In genomic region chrX:316351-317325, GRCh38 we compare ENCODE assay signal across 11 cellular contexts. TPM values are rescaled to one million over a fixed set of nuclear protein-coding genes. Genes with fewer than 3 reads are reported as not detected.
A peak's percentile ranks its signal among the peaks of the same experiment; 100 is the strongest.
DNase-seq lines count a peak whose midpoint lies in the region; ATAC-seq, FAIRE-seq and TF ChIP-seq lines count a peak whose summit lies in the region.
"Had no signal": no experiment of that assay in that cellular context is flagged by ENCODE, and none has a peak within 500 bp of the region (broad histone marks: within the 10 kb centered on the region; RNA-seq: fewer than 3 reads in every experiment).

No MANE protein-coding gene starts in this region.

- TF ChIP-seq CTCF in Loucy (conservative IDR thresholded peaks at IDR 0.05; ENCODE audit: low read length) (no peak), H1 (IDR thresholded peaks at IDR 0.05; ENCODE audit: control extremely low read depth in 1 of 3, insufficient read depth in 1 of 3, low read depth in 1 of 3, low read length in 3 of 3) (no peak), neutrophil (IDR thresholded peaks at IDR 0.05) (no peak)

- H3K27me3 ChIP-seq in CD8-positive, alpha-beta memory T cell (ENCODE audit: insufficient read depth, low read length, poor library complexity, severe bottlenecking), result no peaks in the 10 kb centered on the region
- H3K27me3 ChIP-seq in Loucy (ENCODE audit: insufficient read depth, low read length, poor library complexity, severe bottlenecking), result no peaks in the 10 kb centered on the region
- H3K27me3 ChIP-seq in H1 (replicated peaks in 1 of 4; ENCODE audit: control insufficient read depth in 3 of 4, extremely low read depth in 1 of 4, insufficient read depth in 3 of 4, low read length in 3 of 4), result no peaks in the 10 kb centered on the region
- H3K27me3 ChIP-seq in neutrophil, result peaks cover 15% of the 10 kb centered on the region

- H4K5ac ChIP-seq in H1 (ENCODE audit: insufficient read length, low read depth, low read length), result no peak overlapping the region

- no peak overlapping the region for H2BK15ac ChIP-seq in H1 (ENCODE audit: low read length)

- no peak overlapping the region for H2BK5ac ChIP-seq in H1 (ENCODE audit: low read depth, low read length)

- H3K9me2 ChIP-seq in Loucy (replicated peaks; ENCODE audit: low read depth, low read length), result no peaks in the 10 kb centered on the region

- peaks cover 8% of the 10 kb centered on the region; the same call in 1 of the 2 replicates for H3K79me2 ChIP-seq in Loucy (ENCODE audit: insufficient read depth, low read length)
- peaks cover 0 to 9% of the 10 kb centered on the region in 2 experiments; a peak in 1 of 4 replicates for H3K79me2 ChIP-seq in H1 (ENCODE audit: control insufficient read depth in 1 of 2, insufficient read depth in 2 of 2, low read length in 2 of 2)

- peak overlapping the region in 5 of 7 donors; percentile 7 to 59 (median 37) for H3K4me3 Mint-ChIP-seq in CD8-positive, alpha-beta memory T cell

- peaks cover 5 to 18% (median 18%) of the 10 kb centered on the region in 3 donors for H3K4me1 Mint-ChIP-seq in CD8-positive, alpha-beta memory T cell

- H3K4me2 ChIP-seq in Loucy (ENCODE audit: low read depth, low read length, poor library complexity, severe bottlenecking), result peak overlapping the region; percentile 24
- 0 out of 4 replicates have a peak overlapping the region, but pooled peaks have one; percentile 3 to 38 for H3K4me2 ChIP-seq in H1 (ENCODE audit: insufficient read depth in 1 of 2, low read depth in 2 of 2, low read length in 2 of 2)

- no peaks in the 10 kb centered on the region for H3K9me3 ChIP-seq in CD8-positive, alpha-beta memory T cell (ENCODE audit: low read length)
- H3K9me3 ChIP-seq in Loucy (ENCODE audit: insufficient read depth, low read depth, low read length) (no peaks in the 10 kb centered on the region), H1 (ENCODE audit: insufficient read depth in 2 of 2, low read depth in 1 of 2, low read length in 1 of 2) (no peaks in the 10 kb centered on the region), neutrophil (no peaks in the 10 kb centered on the region)

- H2BK12ac ChIP-seq in H1 (ENCODE audit: low read depth, low read length), result no peak overlapping the region

- H3K9me3 Mint-ChIP-seq in CD8-positive, alpha-beta memory T cell, result no peaks in the 10 kb centered on the region
- H3K9me3 Mint-ChIP-seq: activated naive CD4-positive, alpha-beta T cell treated with anti-CD3 and anti-CD28 coated beads, Interleukin-2, amount 50 U/mL, for 72 hours had no signal

- H3K27me3 Mint-ChIP-seq in CD8-positive, alpha-beta memory T cell, result peaks cover 0 to 4% of the 10 kb centered on the region in 2 donors

- POLR2A ChIA-PET in CD8-positive, alpha-beta memory T cell (lab: Charles Lee), result no interaction called here
- POLR2A ChIA-PET in H1 (lab: Charles Lee; ENCODE audit: partially characterized antibody), result no interaction called here

- no peak for ATAC-seq in HG02973 (IDR thresholded peaks at IDR 0.05; ENCODE audit: unreplicated experiment)

- no peak overlapping the region for H3K18ac ChIP-seq in H1 (ENCODE audit: extremely low read depth, low read length)

- no peak overlapping the region for H3K56ac ChIP-seq in H1 (replicated peaks; ENCODE audit: insufficient read length, low read depth, low read length)

- peaks cover 27% of the 10 kb centered on the region for H3K4me1 ChIP-seq in CD8-positive, alpha-beta memory T cell (ENCODE audit: insufficient read depth, low read length)
- H3K4me1 ChIP-seq in Loucy (ENCODE audit: insufficient read depth, low read length, poor library complexity, severe bottlenecking) (peaks cover 6% of the 10 kb centered on the region), H1 (replicated peaks in 1 of 4; ENCODE audit: control insufficient read depth in 3 of 4, insufficient read depth in 4 of 4, low read length in 3 of 4) (peaks cover 0 to 4% (median 3%) of the 10 kb centered on the region in 4 experiments; a peak in 3 of 7 replicates), neutrophil (ENCODE audit: control insufficient read depth in 1 of 2, insufficient read depth in 1 of 2, low read depth in 1 of 2, low read length in 1 of 2) (peaks cover 16 to 24% of the 10 kb centered on the region in 2 experiments)

- no peak overlapping the region for H3K14ac ChIP-seq in H1 (ENCODE audit: insufficient read length)

- H3F3A ChIP-seq in Loucy (ENCODE audit: low read depth), result no peaks in the 10 kb centered on the region

- H3K9ac ChIP-seq in Loucy (ENCODE audit: low read depth, low read length, poor library complexity, severe bottlenecking), result no peak overlapping the region
- H3K9ac ChIP-seq in H1 (replicated peaks in 1 of 4; ENCODE audit: extremely low read depth in 1 of 4, low read depth in 3 of 4, low read length in 3 of 4), result no peak overlapping the region

- H3K79me1 ChIP-seq in H1 (ENCODE audit: low read depth, low read length), result peaks cover 6% of the 10 kb centered on the region

- H3K4ac ChIP-seq in H1 (replicated peaks; ENCODE audit: insufficient read length, low read depth, low read length), result no peak overlapping the region

- TF ChIP-seq EP300 in H1 (IDR thresholded peaks at IDR 0.05; ENCODE audit: borderline replicate concordance in 1 of 2, low read depth in 2 of 2, low read length in 2 of 2), result no peak

- peak overlapping the region; percentile 51; the same call in 1 of the 2 replicates for H4K8ac ChIP-seq in H1 (ENCODE audit: extremely low read depth, insufficient read depth, low read length)

- 91% methylated on average over 49 of the region's 50 CpGs; no CpG with 5 or more reads in 1 of the 2 experiments for WGBS in H1 (ENCODE audit: extremely low coverage in 1 of 2, insufficient coverage in 1 of 2, insufficient read length in 1 of 2, insufficient replicate concordance in 2 of 2, low coverage in 1 of 2, low lambda C conversion rate in 2 of 2, missing lambda C conversion rate in 1 of 2), 2 experiments

- H2BK120ac ChIP-seq in H1 (replicated peaks; ENCODE audit: low read depth, low read length), result no peak overlapping the region

- CTCF ChIA-PET in CD8-positive, alpha-beta memory T cell (lab: Charles Lee), result no interaction called here
- CTCF ChIA-PET in H1 (lab: Charles Lee; ENCODE audit: partially characterized antibody), result no interaction called here

- H3K23me2 ChIP-seq in H1 (ENCODE audit: low read depth, low read length), result peaks cover 16% of the 10 kb centered on the region; the same call in 1 of the 2 replicates

- H3K27ac ChIP-seq in CD8-positive, alpha-beta memory T cell (ENCODE audit: low read depth, low read length), result no peak overlapping the region
- H3K27ac ChIP-seq in H1 (ENCODE audit: low read depth, low read length) (peak overlapping the region; percentile 52; the same call in 1 of the 2 replicates), neutrophil (peak overlapping the region; percentile 29)

- no peak overlapping the region for H3K23ac ChIP-seq in H1 (ENCODE audit: insufficient read length)

- no peak overlapping the region for H4K91ac ChIP-seq in H1 (replicated peaks; ENCODE audit: insufficient read length, low read length)

- TF ChIP-seq POLR2A in H1 (IDR thresholded peaks at IDR 0.05; ENCODE audit: control extremely low read depth in 1 of 2, low read depth in 2 of 2, low read length in 2 of 2), result no peak

- H3K36me3 Mint-ChIP-seq in CD8-positive, alpha-beta memory T cell, result peaks cover 5 to 32% (median 12%) of the 10 kb centered on the region in 3 donors

- DNase-seq in CD8-positive, alpha-beta memory T cell, result peak in 1 of 5 donors; percentile 60
- DNase-seq in H1 (ENCODE audit: low read depth in 1 of 2, low spot score in 2 of 2) (no peak), 8988T (no peak)
- DNase-seq in effector CD4-positive, alpha-beta T cell, result no peak
- no peak for DNase-seq in stimulated activated CD4-positive, alpha-beta T cell treated with anti-CD3 and anti-CD28 coated beads, Interleukin-4, amount 100 ng/mL, for 4 hours
- DNase-seq: GOT3, nucleus accumbens had no signal

- no peak overlapping the region for H3K4me3 ChIP-seq in CD8-positive, alpha-beta memory T cell (ENCODE audit: low read length)
- H3K4me3 ChIP-seq in Loucy (ENCODE audit: low read length, poor library complexity, severe bottlenecking) (no peak overlapping the region), H1 (ENCODE audit: extremely low read depth in 1 of 4, insufficient read depth in 2 of 4, low read depth in 3 of 4, low read length in 4 of 4) (0 out of 8 replicates have a peak overlapping the region, but pooled peaks of 1 of the 4 experiments have one; percentile 38), neutrophil (ENCODE audit: low read depth in 1 of 2, low read length in 1 of 2) (no peak overlapping the region)

- H3K27ac Mint-ChIP-seq in CD8-positive, alpha-beta memory T cell, result peak overlapping the region in 6 of 8 donors; percentile 15 to 96 (median 45)

- no peak for TF ChIP-seq RAD21 in H1 (IDR thresholded peaks at IDR 0.05 in 1 of 2, conservative IDR thresholded peaks at IDR 0.05 in 1 of 2; ENCODE audit: low read depth in 2 of 2, low read length in 2 of 2)

- H4K20me1 ChIP-seq in Loucy (ENCODE audit: insufficient read depth, low read length, poor library complexity, severe bottlenecking), result peaks cover 3% of the 10 kb centered on the region
- H4K20me1 ChIP-seq in H1 (replicated peaks in 1 of 2; ENCODE audit: control insufficient read depth in 1 of 2, insufficient read depth in 2 of 2, low read length in 2 of 2), result peaks cover 0 to 13% of the 10 kb centered on the region in 2 experiments

- H2BK20ac ChIP-seq in H1 (ENCODE audit: low read length), result no peak overlapping the region

- H2AFZ ChIP-seq in Loucy (ENCODE audit: low read length) (no peak overlapping the region), H1 (ENCODE audit: low read length) (no peak overlapping the region)

- H3K36me3 ChIP-seq in CD8-positive, alpha-beta memory T cell (ENCODE audit: insufficient read depth, low read length), result peaks cover 9% of the 10 kb centered on the region
- H3K36me3 ChIP-seq in Loucy (ENCODE audit: insufficient read depth, low read length), result peaks cover 10% of the 10 kb centered on the region; the same call in 1 of the 2 replicates
- H3K36me3 ChIP-seq in H1 (ENCODE audit: control insufficient read depth in 2 of 4, insufficient read depth in 4 of 4, low read length in 3 of 4), result peaks cover 11 to 37% (median 21%) of the 10 kb centered on the region in 4 experiments; a peak in 7 of 8 replicates
- H3K36me3 ChIP-seq in neutrophil, result peaks cover 34% of the 10 kb centered on the region

- no peak overlapping the region for H2AK5ac ChIP-seq in H1 (ENCODE audit: low read depth, low read length)

- no peak for FAIRE-seq in H1 (lab: Jason Lieb, UNC)

RNA-seq across cellular contexts. Expression of gene GTPBP6, which starts 2.0 kb away (rescaled TPM):
- total RNA-seq in CD8-positive, alpha-beta memory T cell, result 10 to 100 TPM; 77.8 to 78.5 TPM
- 55.7 TPM for polyA plus RNA-seq in CD8-positive, alpha-beta memory T cell
- 55.4 and 57.1 TPM in 2 replicates for total RNA-seq in H1 (2021; fragmentation: NEBNext Ultra II Directional; extraction: Animal tissue kit (Norgen Biotek cat#: 25700))
- polyA plus RNA-seq in H1 (2011; rRNA removed), result 33.9 and 59.0 TPM in 2 replicates
- 56.3 TPM for polyA plus RNA-seq in H1 (2011; cell fraction: cytosol; rRNA removed)
- polyA plus RNA-seq in H1 (2011; cell fraction: nucleus; rRNA removed), result 61.5 TPM
- polyA plus RNA-seq in H1 (2012, experiment 1 of 2), result 26.6 to 55.2 TPM (median 54.8 TPM) in 4 replicates
- 40.7 TPM for polyA plus RNA-seq in H1 (2012, experiment 2 of 2)
- 35.4 TPM for polyA plus RNA-seq in H1 (2013, experiment 1 of 2)
- 32.3 TPM for polyA plus RNA-seq in H1 (2013, experiment 2 of 2)
- 17.9 and 18.5 TPM in 2 replicates for polyA minus RNA-seq in H1 (2011; rRNA and poly(A)+ RNA removed)
- 23.8 TPM for polyA minus RNA-seq in H1 (2011; cell fraction: cytosol; rRNA and poly(A)+ RNA removed)
- 18.8 TPM for polyA minus RNA-seq in H1 (2011; cell fraction: nucleus; rRNA and poly(A)+ RNA removed)

RNA-seq across cellular contexts. Expression of gene PLCXD1, which starts 35.5 kb away (rescaled TPM):
- 10 to 100 TPM; 28.5 to 30.6 TPM for total RNA-seq in CD8-positive, alpha-beta memory T cell
- polyA plus RNA-seq in CD8-positive, alpha-beta memory T cell, result 4.6 TPM
- 124 and 128 TPM in 2 replicates for total RNA-seq in H1 (2021; fragmentation: NEBNext Ultra II Directional; extraction: Animal tissue kit (Norgen Biotek cat#: 25700))
- 93.6 and 134 TPM in 2 replicates for polyA plus RNA-seq in H1 (2011; rRNA removed)
- polyA plus RNA-seq in H1 (2011; cell fraction: cytosol; rRNA removed), result 112 TPM
- 188 TPM for polyA plus RNA-seq in H1 (2011; cell fraction: nucleus; rRNA removed)
- 100 to 153 TPM (median 126 TPM) in 4 replicates for polyA plus RNA-seq in H1 (2012, experiment 1 of 2)
- 109 TPM for polyA plus RNA-seq in H1 (2012, experiment 2 of 2)
- polyA plus RNA-seq in H1 (2013, experiment 1 of 2), result 53.1 TPM
- 49.5 TPM for polyA plus RNA-seq in H1 (2013, experiment 2 of 2)
- 95.0 and 156 TPM in 2 replicates for polyA minus RNA-seq in H1 (2011; rRNA and poly(A)+ RNA removed)
- 121 TPM for polyA minus RNA-seq in H1 (2011; cell fraction: cytosol; rRNA and poly(A)+ RNA removed)
- polyA minus RNA-seq in H1 (2011; cell fraction: nucleus; rRNA and poly(A)+ RNA removed), result 94.0 TPM
